Comparison of ENCODE assay signal across 23 cellular contexts in genomic region chr18:48325115-48325670, GRCh38.
DNase-seq lines count a peak whose midpoint lies in the region; ATAC-seq and TF ChIP-seq lines count a peak whose summit lies in the region.
"Had no signal": no experiment of that assay in that cellular context is flagged by ENCODE, and none has a peak within 500 bp of the region (broad histone marks: within the 10 kb centered on the region; RNA-seq: fewer than 3 reads in every experiment).

No MANE protein-coding gene starts in this region.

- peaks cover 21 to 48% of the 10 kb centered on the region in 2 experiments for H3K4me1 ChIP-seq in SK-N-SH (ENCODE audit: control insufficient read depth in 1 of 2, insufficient read depth in 2 of 2, low read depth in 1 of 2, low read length in 1 of 2)
- H3K4me1 ChIP-seq: Caco-2, Peyer's patch had no signal

- DNase-seq in SK-N-SH (peak; percentile 44), epithelial cell of esophagus (ENCODE audit: low read depth) (peak; percentile 19), foreskin fibroblast (peak; percentile 10 to 56), NCI-H1436 (lab: John Stamatoyannopoulos, UW) (no peak), MV-4-11 (lab: John Stamatoyannopoulos, UW) (no peak)
- no peak for DNase-seq in activated effector memory CD4-positive, alpha-beta T cell treated with Interleukin-2 at 50 U/mL for 16 hours
- DNase-seq: Caco-2; CD4-positive, CD25-positive, alpha-beta regulatory T cell; DMS 273 treated with DMSO at 0.1 percent for 48 hours; GOT3; KG1; NCI-H1105; NCI-H2029 treated with DMSO at 0.1 percent for 48 hours; NCI-H2171; NCI-H524 treated with DMSO at 0.1 percent for 48 hours; NCI-H82; Peyer's patch had no signal

- H3K36me3 ChIP-seq in SK-N-SH (replicated peaks in 1 of 2; ENCODE audit: control insufficient read depth in 1 of 2, insufficient read depth in 2 of 2, low read length in 1 of 2) = no peaks in the 10 kb centered on the region
- H3K36me3 ChIP-seq: Peyer's patch, SJSA1 had no signal

- H3K4me3 ChIP-seq in SK-N-SH (ENCODE audit: low read depth in 2 of 2, low read length in 1 of 2) (no peak overlapping the region), epithelial cell of esophagus (ENCODE audit: low read length) (peak overlapping the region; percentile 10), foreskin fibroblast (ENCODE audit: low read depth in 1 of 2, low read length in 2 of 2) (no peak overlapping the region)
- H3K4me3 ChIP-seq: A549, GM12878, Peyer's patch, SJSA1 had no signal

- POLR2A ChIA-PET in SK-N-SH (lab: Yijun Ruan, JAX) = no interaction called here

- H3K27ac ChIP-seq in SK-N-SH (ENCODE audit: low read depth in 2 of 2, low read length in 1 of 2) = peak overlapping the region in 1 of 2 experiments; percentile 79; a peak in 2 of 4 replicates
- H3K27ac ChIP-seq: A549, Peyer's patch, SJSA1 had no signal

- H2AFZ ChIP-seq in SK-N-SH (ENCODE audit: low read depth) = 0 out of 2 replicates have a peak overlapping the region, but pooled peaks have one; percentile 52

- no peaks in the 10 kb centered on the region for H3K79me2 ChIP-seq in SK-N-SH (ENCODE audit: insufficient read depth)

- H3K27me3 ChIP-seq in SK-N-SH (ENCODE audit: insufficient read depth) = no peaks in the 10 kb centered on the region
- H3K27me3 ChIP-seq: Peyer's patch, SJSA1 had no signal

- CTCF ChIA-PET in SK-N-SH (lab: Yijun Ruan, JAX) = interaction anchor here (0.7 to 1.6 kb wide), 8 partner anchors 30 to 122 kb away, joined by 3 to 5 read pairs (median 4); no protein-coding TSS in a partner anchor

- no peaks in the 10 kb centered on the region for H3K9me3 ChIP-seq in SK-N-SH
- H3K9me3 ChIP-seq: A549, Caco-2, Peyer's patch, SJSA1 had no signal

- TF ChIP-seq RAD21 in SK-N-SH (IDR thresholded peaks at IDR 0.05; ENCODE audit: low read length) = no peak

- H3K9ac ChIP-seq in SK-N-SH = no peak overlapping the region

- peaks cover 11% of the 10 kb centered on the region for H3F3A ChIP-seq in SK-N-SH (replicated peaks; ENCODE audit: insufficient read depth)

- H4K20me1 ChIP-seq in SK-N-SH (ENCODE audit: insufficient read depth) = no peaks in the 10 kb centered on the region

- no peak overlapping the region for H3K4me2 ChIP-seq in SK-N-SH
- H3K4me2 ChIP-seq: A549 had no signal

- H3K9me2 ChIP-seq in SK-N-SH = no peaks in the 10 kb centered on the region

- ATAC-seq in GM18867 (IDR thresholded peaks at IDR 0.05; ENCODE audit: unreplicated experiment) = no peak
- ATAC-seq: A549, GM12878, HCT116, Right ventricle myocardium inferior had no signal

- TF ChIP-seq EP300 in SK-N-SH (IDR thresholded peaks at IDR 0.05; ENCODE audit: borderline replicate concordance in 1 of 2, low read depth in 1 of 2, low read length in 1 of 2) = peak in 1 of 2 experiments; percentile 71; a peak in 1 of 4 replicates

- 22% methylated on average over 1 of the region's 1 CpG for WGBS in SK-N-SH (ENCODE audit: low lambda C conversion rate)

- TF ChIP-seq CTCF in SK-N-SH (IDR thresholded peaks at IDR 0.05) (no peak), epithelial cell of esophagus (IDR thresholded peaks at IDR 0.05; ENCODE audit: insufficient read depth, low read depth, low read length, missing control alignments) (no peak), foreskin fibroblast (IDR thresholded peaks at IDR 0.05; ENCODE audit: low read depth, low read length) (no peak)

TF ChIP-seq in SK-N-SH, 30 proteins besides CTCF, POLR2A, EP300 and RAD21:
- TF ChIP-seq FOSL2 (IDR thresholded peaks at IDR 0.05; ENCODE audit: borderline replicate concordance, low read depth) (no peak), MXI1 (IDR thresholded peaks at IDR 0.05; ENCODE audit: low read depth, low read length) (peak; percentile 58; the same call in 1 of the 2 replicates), RCOR1 (IDR thresholded peaks at IDR 0.05; ENCODE audit: low read length) (peak; percentile 53), GATA2 (CRISPR knock-in tag; IDR thresholded peaks at IDR 0.05) (peak; percentile 74), TCF12 (IDR thresholded peaks at IDR 0.05) (peak; percentile 50)
- TF ChIP-seq, protein P1, sequence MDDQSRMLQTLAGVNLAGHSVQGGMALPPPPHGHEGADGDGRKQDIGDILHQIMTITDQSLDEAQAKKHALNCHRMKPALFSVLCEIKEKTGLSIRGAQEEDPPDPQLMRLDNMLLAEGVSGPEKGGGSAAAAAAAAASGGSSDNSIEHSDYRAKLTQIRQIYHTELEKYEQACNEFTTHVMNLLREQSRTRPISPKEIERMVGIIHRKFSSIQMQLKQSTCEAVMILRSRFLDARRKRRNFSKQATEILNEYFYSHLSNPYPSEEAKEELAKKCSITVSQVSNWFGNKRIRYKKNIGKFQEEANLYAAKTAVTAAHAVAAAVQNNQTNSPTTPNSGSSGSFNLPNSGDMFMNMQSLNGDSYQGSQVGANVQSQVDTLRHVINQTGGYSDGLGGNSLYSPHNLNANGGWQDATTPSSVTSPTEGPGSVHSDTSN (IDR thresholded peaks at IDR 0.05) = peak; percentile 9; the same call in 1 of the 2 replicates
- TF ChIP-seq, protein P2, sequence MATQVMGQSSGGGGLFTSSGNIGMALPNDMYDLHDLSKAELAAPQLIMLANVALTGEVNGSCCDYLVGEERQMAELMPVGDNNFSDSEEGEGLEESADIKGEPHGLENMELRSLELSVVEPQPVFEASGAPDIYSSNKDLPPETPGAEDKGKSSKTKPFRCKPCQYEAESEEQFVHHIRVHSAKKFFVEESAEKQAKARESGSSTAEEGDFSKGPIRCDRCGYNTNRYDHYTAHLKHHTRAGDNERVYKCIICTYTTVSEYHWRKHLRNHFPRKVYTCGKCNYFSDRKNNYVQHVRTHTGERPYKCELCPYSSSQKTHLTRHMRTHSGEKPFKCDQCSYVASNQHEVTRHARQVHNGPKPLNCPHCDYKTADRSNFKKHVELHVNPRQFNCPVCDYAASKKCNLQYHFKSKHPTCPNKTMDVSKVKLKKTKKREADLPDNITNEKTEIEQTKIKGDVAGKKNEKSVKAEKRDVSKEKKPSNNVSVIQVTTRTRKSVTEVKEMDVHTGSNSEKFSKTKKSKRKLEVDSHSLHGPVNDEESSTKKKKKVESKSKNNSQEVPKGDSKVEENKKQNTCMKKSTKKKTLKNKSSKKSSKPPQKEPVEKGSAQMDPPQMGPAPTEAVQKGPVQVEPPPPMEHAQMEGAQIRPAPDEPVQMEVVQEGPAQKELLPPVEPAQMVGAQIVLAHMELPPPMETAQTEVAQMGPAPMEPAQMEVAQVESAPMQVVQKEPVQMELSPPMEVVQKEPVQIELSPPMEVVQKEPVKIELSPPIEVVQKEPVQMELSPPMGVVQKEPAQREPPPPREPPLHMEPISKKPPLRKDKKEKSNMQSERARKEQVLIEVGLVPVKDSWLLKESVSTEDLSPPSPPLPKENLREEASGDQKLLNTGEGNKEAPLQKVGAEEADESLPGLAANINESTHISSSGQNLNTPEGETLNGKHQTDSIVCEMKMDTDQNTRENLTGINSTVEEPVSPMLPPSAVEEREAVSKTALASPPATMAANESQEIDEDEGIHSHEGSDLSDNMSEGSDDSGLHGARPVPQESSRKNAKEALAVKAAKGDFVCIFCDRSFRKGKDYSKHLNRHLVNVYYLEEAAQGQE (IDR thresholded peaks at IDR 0.05; ENCODE audit: low read depth, low read length) = no peak

Comparison
In these comparisons a context has a peak if more than half of its experiments do, and no peak if none do; other contexts are left out.
1. DNase-seq: peak in SK-N-SH (single experiment), epithelial cell of esophagus (single experiment) and foreskin fibroblast (2 of 2); none in activated effector memory CD4-positive, alpha-beta T cell treated with Interleukin-2 at 50 U/mL for 16 hours (single experiment), NCI-H1436 (single experiment) and MV-4-11 (single experiment).